Comparison of ENCODE assay signal across 39 cellular contexts in genomic region chr17:43799047-43799446, GRCh38. TPM values are rescaled to one million over a fixed set of nuclear protein-coding genes. Genes with fewer than 3 reads are reported as not detected.
"Had no signal": no experiment of that assay in that cellular context is flagged by ENCODE, and none has a peak within 500 bp of the region (broad histone marks: within the 10 kb centered on the region; RNA-seq: fewer than 3 reads in every experiment).

No MANE protein-coding gene starts in this region.

- H3K27me3 ChIP-seq: adrenal gland, body of pancreas, brain microvascular endothelial cell, breast epithelium had no signal

- H3K27ac Mint-ChIP-seq: activated B cell treated with CpG ODN at 0.5 μM for 24 hours; activated CD4-positive, alpha-beta memory T cell treated with anti-CD3 and anti-CD28 coated beads for 36 hours; activated CD4-positive, alpha-beta T cell treated with anti-CD3 and anti-CD28 coated beads, Interleukin-2, amount 10 ng/mL, durations not matched to agents 24 days and 14 days; activated CD8-positive, alpha-beta T cell treated with anti-CD3 and anti-CD28 coated beads for 36 hours; activated naive CD4-positive, alpha-beta T cell treated with anti-CD3 and anti-CD28 coated beads for 36 hours; activated naive CD4-positive, alpha-beta T cell treated with anti-CD3 and anti-CD28 coated beads, Interleukin-2, amount 50 U/mL, for 72 hours; activated naive CD8-positive, alpha-beta T cell treated with anti-CD3 and anti-CD28 coated beads for 36 hours; activated T-cell treated with anti-CD3 and anti-CD28 coated beads, Interleukin-2, amount 50 U/mL, for 72 hours; activated T-helper 1 cell treated with anti-CD3 and anti-CD28 coated beads, Interleukin-12 subunit alpha, Interleukin-12 subunit beta, Interleukin-2, Interleukin-4 antibody, amounts not matched to agents 30 ng/mL and 10 ng/mL and 1 ng/mL, durations not matched to agents 14 hours and 24 hours and 36 hours; activated T-helper 17 cell treated with anti-CD3 and anti-CD28 coated beads, Interleukin-2, amount 50 U/mL, for 72 hours; T-helper 1 cell treated with Interleukin-12 subunit alpha and Interleukin-12 subunit beta and Interleukin-4 antibody, amounts not matched to agents 30 μg/mL and 1 μg/mL, for 36 hours; T-helper 2 cell treated with Interferon-gamma antibody and Interleukin-4, amounts not matched to agents 5 μg/mL and 100 μg/mL, for 36 hours had no signal

- H3K4me1 Mint-ChIP-seq: activated B cell treated with CpG ODN at 0.5 μM for 24 hours; activated CD4-positive, alpha-beta T cell treated with anti-CD3 and anti-CD28 coated beads, Interleukin-2, amount 10 ng/mL, durations not matched to agents 24 days and 14 days; activated naive CD8-positive, alpha-beta T cell treated with anti-CD3 and anti-CD28 coated beads for 36 hours; activated T-helper 17 cell treated with anti-CD3 and anti-CD28 coated beads, Interleukin-2, amount 50 U/mL, for 72 hours; central memory CD8-positive, alpha-beta T cell had no signal

- H3K9me3 ChIP-seq: adrenal gland, body of pancreas, breast epithelium had no signal

- H3K36me3 ChIP-seq: adrenal gland, breast epithelium had no signal

- H3K9me3 Mint-ChIP-seq: activated B cell treated with CpG ODN at 0.5 μM for 24 hours; activated CD4-positive, alpha-beta memory T cell treated with anti-CD3 and anti-CD28 coated beads for 36 hours; activated CD4-positive, alpha-beta T cell treated with anti-CD3 and anti-CD28 coated beads, Interleukin-2, amount 10 ng/mL, durations not matched to agents 24 days and 14 days; activated CD8-positive, alpha-beta T cell treated with anti-CD3 and anti-CD28 coated beads for 36 hours; activated naive CD4-positive, alpha-beta T cell treated with anti-CD3 and anti-CD28 coated beads for 36 hours; activated naive CD4-positive, alpha-beta T cell treated with anti-CD3 and anti-CD28 coated beads, Interleukin-2, amount 50 U/mL, for 72 hours; activated naive CD8-positive, alpha-beta T cell treated with anti-CD3 and anti-CD28 coated beads for 36 hours; activated T-cell treated with anti-CD3 and anti-CD28 coated beads, Interleukin-2, amount 50 U/mL, for 4 hours; activated T-cell treated with anti-CD3 and anti-CD28 coated beads, Interleukin-2, amount 50 U/mL, for 72 hours; activated T-helper 1 cell treated with anti-CD3 and anti-CD28 coated beads, Interleukin-12 subunit alpha, Interleukin-12 subunit beta, Interleukin-2, Interleukin-4 antibody, amounts not matched to agents 30 ng/mL and 10 ng/mL and 1 ng/mL, durations not matched to agents 14 hours and 24 hours and 36 hours; activated T-helper 17 cell treated with anti-CD3 and anti-CD28 coated beads, Interleukin-2, amount 50 U/mL, for 72 hours; central memory CD8-positive, alpha-beta T cell; T-helper 1 cell treated with Interleukin-12 subunit alpha and Interleukin-12 subunit beta and Interleukin-4 antibody, amounts not matched to agents 30 μg/mL and 1 μg/mL, for 36 hours; T-helper 2 cell treated with Interferon-gamma antibody and Interleukin-4, amounts not matched to agents 5 μg/mL and 100 μg/mL, for 36 hours had no signal

- H3K36me3 Mint-ChIP-seq: activated CD4-positive, alpha-beta memory T cell treated with anti-CD3 and anti-CD28 coated beads for 36 hours; activated naive CD4-positive, alpha-beta T cell treated with anti-CD3 and anti-CD28 coated beads, Interleukin-2, amount 50 U/mL, for 72 hours; activated naive CD8-positive, alpha-beta T cell treated with anti-CD3 and anti-CD28 coated beads for 36 hours had no signal

- H3K4me3 Mint-ChIP-seq: activated B cell treated with CpG ODN at 0.5 μM for 24 hours; activated CD4-positive, alpha-beta memory T cell treated with anti-CD3 and anti-CD28 coated beads for 36 hours; activated CD4-positive, alpha-beta T cell treated with anti-CD3 and anti-CD28 coated beads, Interleukin-2, amount 10 ng/mL, durations not matched to agents 24 days and 14 days; activated CD8-positive, alpha-beta T cell treated with anti-CD3 and anti-CD28 coated beads for 36 hours; activated naive CD4-positive, alpha-beta T cell treated with anti-CD3 and anti-CD28 coated beads for 36 hours; activated naive CD8-positive, alpha-beta T cell treated with anti-CD3 and anti-CD28 coated beads for 36 hours; activated T-cell treated with anti-CD3 and anti-CD28 coated beads, Interleukin-2, amount 50 U/mL, for 4 hours; activated T-cell treated with anti-CD3 and anti-CD28 coated beads, Interleukin-2, amount 50 U/mL, for 72 hours; activated T-helper 1 cell treated with anti-CD3 and anti-CD28 coated beads, Interleukin-12 subunit alpha, Interleukin-12 subunit beta, Interleukin-2, Interleukin-4 antibody, amounts not matched to agents 30 ng/mL and 10 ng/mL and 1 ng/mL, durations not matched to agents 14 hours and 24 hours and 36 hours; activated T-helper 17 cell treated with anti-CD3 and anti-CD28 coated beads, Interleukin-2, amount 50 U/mL, for 72 hours; central memory CD8-positive, alpha-beta T cell; T-helper 1 cell treated with Interleukin-12 subunit alpha and Interleukin-12 subunit beta and Interleukin-4 antibody, amounts not matched to agents 30 μg/mL and 1 μg/mL, for 36 hours; T-helper 2 cell treated with Interferon-gamma antibody and Interleukin-4, amounts not matched to agents 5 μg/mL and 100 μg/mL, for 36 hours had no signal

- H3K27ac ChIP-seq: adrenal gland, body of pancreas, brain microvascular endothelial cell, breast epithelium, VCaP had no signal

- H3K4me1 ChIP-seq: adrenal gland, body of pancreas, breast epithelium had no signal

- H3K4me3 ChIP-seq: adrenal gland, body of pancreas, breast epithelium had no signal

- DNase-seq: activated B cell treated with CpG ODN at 0.5 μM for 24 hours; activated CD4-positive, alpha-beta memory T cell treated with anti-CD3 and anti-CD28 coated beads for 36 hours; activated CD4-positive, alpha-beta T cell treated with anti-CD3 and anti-CD28 coated beads for 4 hours; activated CD4-positive, alpha-beta T cell treated with anti-CD3 and anti-CD28 coated beads, Interleukin-2, amount 10 ng/mL, durations not matched to agents 24 days and 14 days; activated CD4-positive, alpha-beta T cell treated with anti-CD3 and anti-CD28 coated beads, Interleukin-2, amount 50 U/mL, for 1 hour; activated CD4-positive, alpha-beta T cell treated with anti-CD3 and anti-CD28 coated beads, Interleukin-2, amount 50 U/mL, for 4 hours; activated CD4-positive, CD25-positive, alpha-beta regulatory T cell treated with anti-CD3 and anti-CD28 coated beads, Interleukin-2, amount 50 U/mL, for 72 hours; activated CD8-positive, alpha-beta memory T cell treated with anti-CD3 and anti-CD28 coated beads, Interleukin-2, amount 50 U/mL, for 4 hours; activated CD8-positive, alpha-beta T cell treated with anti-CD3 and anti-CD28 coated beads for 36 hours; activated effector memory CD4-positive, alpha-beta T cell treated with anti-CD3 and anti-CD28 coated beads, Interleukin-2, amount 50 U/mL, for 16 hours; activated gamma-delta T cell treated with Interleukin-2 at 50 U/mL for 16 hours; activated naive CD4-positive, alpha-beta T cell; activated naive CD4-positive, alpha-beta T cell treated with anti-CD3 and anti-CD28 coated beads for 36 hours; activated naive CD4-positive, alpha-beta T cell treated with anti-CD3 and anti-CD28 coated beads, Interleukin-2, amount 50 U/mL, for 16 hours; activated naive CD8-positive, alpha-beta T cell treated with anti-CD3 and anti-CD28 coated beads for 36 hours; activated T-cell treated with anti-CD3 and anti-CD28 coated beads for 4 hours; activated T-cell treated with anti-CD3 and anti-CD28 coated beads, Interleukin-2, amount 50 U/mL, for 1 hour; activated T-cell treated with anti-CD3 and anti-CD28 coated beads, Interleukin-2, amount 50 U/mL, for 4 hours; activated T-cell treated with anti-CD3 and anti-CD28 coated beads, Interleukin-2, amount 50 U/mL, for 72 hours; adrenal gland; amniotic stem cell; aorta; body of pancreas; brain microvascular endothelial cell; caudate nucleus; cerebellar nuclear complex; T-helper 1 cell; T-helper 2 cell; T-helper 9 cell had no signal

- ATAC-seq: activated CD8-positive, alpha-beta T cell treated with anti-CD3 and anti-CD28 coated beads for 36 hours; activated naive CD4-positive, alpha-beta T cell treated with anti-CD3 and anti-CD28 coated beads, Interleukin-2, amount 50 U/mL, for 72 hours; activated T-cell treated with anti-CD3 and anti-CD28 coated beads, Interleukin-2, amount 50 U/mL, for 4 hours; activated T-cell treated with anti-CD3 and anti-CD28 coated beads, Interleukin-2, amount 50 U/mL, for 72 hours; activated T-helper 17 cell treated with anti-CD3 and anti-CD28 coated beads, Interleukin-2, amount 50 U/mL, for 72 hours; body of pancreas had no signal

RNA-seq across cellular contexts. Expression of gene CFAP97D1, which starts 18.8 kb away (rescaled TPM):
- total RNA-seq: activated B cell treated with CpG ODN at 0.5 μM for 24 hours; activated CD4-positive, alpha-beta memory T cell treated with anti-CD3 and anti-CD28 coated beads for 36 hours; activated CD4-positive, alpha-beta T cell treated with anti-CD3 and anti-CD28 coated beads, Interleukin-2, amount 10 ng/mL, durations not matched to agents 24 days and 14 days; activated CD8-positive, alpha-beta memory T cell treated with anti-CD3 and anti-CD28 coated beads for 36 hours; activated naive CD4-positive, alpha-beta T cell treated with anti-CD3 and anti-CD28 coated beads for 36 hours; activated naive CD4-positive, alpha-beta T cell treated with anti-CD3 and anti-CD28 coated beads, Interleukin-2, amount 50 U/mL, for 72 hours; activated naive CD8-positive, alpha-beta T cell treated with anti-CD3 and anti-CD28 coated beads for 36 hours; activated T-cell treated with anti-CD3 and anti-CD28 coated beads, Interleukin-2, amount 50 U/mL, for 4 hours; activated T-cell treated with anti-CD3 and anti-CD28 coated beads, Interleukin-2, amount 50 U/mL, for 72 hours; activated T-helper 1 cell treated with anti-CD3 and anti-CD28 coated beads, Interleukin-12 subunit alpha, Interleukin-12 subunit beta, Interleukin-2, Interleukin-4 antibody, amounts not matched to agents 30 ng/mL and 10 ng/mL and 1 ng/mL, durations not matched to agents 14 hours and 24 hours and 36 hours; activated T-helper 17 cell treated with anti-CD3 and anti-CD28 coated beads, Interleukin-2, amount 50 U/mL, for 72 hours; aorta; body of pancreas had no signal
- polyA plus RNA-seq: adrenal gland had no signal

RNA-seq across cellular contexts. Expression of gene MPP3, which starts 33.9 kb away (rescaled TPM):
- total RNA-seq: activated B cell treated with CpG ODN at 0.5 μM for 24 hours; activated T-cell treated with anti-CD3 and anti-CD28 coated beads, Interleukin-2, amount 50 U/mL, for 72 hours had no signal

RNA-seq across cellular contexts. Expression of gene SOST, which starts 40.5 kb away (rescaled TPM):
- total RNA-seq: activated B cell treated with CpG ODN at 0.5 μM for 24 hours; activated CD4-positive, alpha-beta memory T cell treated with anti-CD3 and anti-CD28 coated beads for 36 hours; activated CD4-positive, alpha-beta T cell treated with anti-CD3 and anti-CD28 coated beads, Interleukin-2, amount 10 ng/mL, durations not matched to agents 24 days and 14 days; activated CD8-positive, alpha-beta memory T cell treated with anti-CD3 and anti-CD28 coated beads for 36 hours; activated CD8-positive, alpha-beta T cell treated with anti-CD3 and anti-CD28 coated beads for 36 hours; activated naive CD4-positive, alpha-beta T cell treated with anti-CD3 and anti-CD28 coated beads for 36 hours; activated naive CD4-positive, alpha-beta T cell treated with anti-CD3 and anti-CD28 coated beads, Interleukin-2, amount 50 U/mL, for 72 hours; activated naive CD8-positive, alpha-beta T cell treated with anti-CD3 and anti-CD28 coated beads for 36 hours; activated T-cell treated with anti-CD3 and anti-CD28 coated beads, Interleukin-2, amount 50 U/mL, for 4 hours; activated T-cell treated with anti-CD3 and anti-CD28 coated beads, Interleukin-2, amount 50 U/mL, for 72 hours; activated T-helper 1 cell treated with anti-CD3 and anti-CD28 coated beads, Interleukin-12 subunit alpha, Interleukin-12 subunit beta, Interleukin-2, Interleukin-4 antibody, amounts not matched to agents 30 ng/mL and 10 ng/mL and 1 ng/mL, durations not matched to agents 14 hours and 24 hours and 36 hours; activated T-helper 17 cell treated with anti-CD3 and anti-CD28 coated beads, Interleukin-2, amount 50 U/mL, for 72 hours; adrenal gland; astrocyte; body of pancreas; breast epithelium had no signal
- polyA plus RNA-seq: adrenal gland had no signal

RNA-seq across cellular contexts. Expression of gene CD300LG, which starts 47.9 kb away (rescaled TPM):
- total RNA-seq: activated B cell treated with CpG ODN at 0.5 μM for 24 hours; activated CD4-positive, alpha-beta memory T cell treated with anti-CD3 and anti-CD28 coated beads for 36 hours; activated CD4-positive, alpha-beta T cell treated with anti-CD3 and anti-CD28 coated beads, Interleukin-2, amount 10 ng/mL, durations not matched to agents 24 days and 14 days; activated CD8-positive, alpha-beta memory T cell treated with anti-CD3 and anti-CD28 coated beads for 36 hours; activated CD8-positive, alpha-beta T cell treated with anti-CD3 and anti-CD28 coated beads for 36 hours; activated naive CD4-positive, alpha-beta T cell treated with anti-CD3 and anti-CD28 coated beads for 36 hours; activated naive CD4-positive, alpha-beta T cell treated with anti-CD3 and anti-CD28 coated beads, Interleukin-2, amount 50 U/mL, for 72 hours; activated naive CD8-positive, alpha-beta T cell treated with anti-CD3 and anti-CD28 coated beads for 36 hours; activated T-cell treated with anti-CD3 and anti-CD28 coated beads, Interleukin-2, amount 50 U/mL, for 4 hours; activated T-cell treated with anti-CD3 and anti-CD28 coated beads, Interleukin-2, amount 50 U/mL, for 72 hours; activated T-helper 1 cell treated with anti-CD3 and anti-CD28 coated beads, Interleukin-12 subunit alpha, Interleukin-12 subunit beta, Interleukin-2, Interleukin-4 antibody, amounts not matched to agents 30 ng/mL and 10 ng/mL and 1 ng/mL, durations not matched to agents 14 hours and 24 hours and 36 hours; activated T-helper 17 cell treated with anti-CD3 and anti-CD28 coated beads, Interleukin-2, amount 50 U/mL, for 72 hours; astrocyte had no signal
